Comparison of ENCODE assay signal across 23 cellular contexts in genomic region chr7:114008696-114009095, GRCh38.
"Had no signal": no experiment of that assay in that cellular context is flagged by ENCODE, and none has a peak within 500 bp of the region (broad histone marks: within the 10 kb centered on the region; RNA-seq: fewer than 3 reads in every experiment).

No MANE protein-coding gene starts in this region.

- H3K27me3 Mint-ChIP-seq: activated B cell treated with CpG ODN at 0.5 μM for 24 hours; activated naive CD8-positive, alpha-beta T cell treated with anti-CD3 and anti-CD28 coated beads for 36 hours had no signal

- H3K36me3 Mint-ChIP-seq: activated naive CD8-positive, alpha-beta T cell treated with anti-CD3 and anti-CD28 coated beads for 36 hours; naive thymus-derived CD4-positive, alpha-beta T cell; stimulated activated naive B cell treated with anti-CD40 and anti-IgM and Interleukin-4, amounts not matched to agents 10 μg/mL and 1 μg/mL and 100 μg/mL, for 72 hours had no signal

- H3K27me3 ChIP-seq: colonic mucosa, esophagus squamous epithelium, heart right ventricle, right lobe of liver, testis, uterus had no signal

- H3K4me3 Mint-ChIP-seq: activated B cell treated with CpG ODN at 0.5 μM for 24 hours; activated CD4-positive, alpha-beta T cell treated with anti-CD3 and anti-CD28 coated beads for 36 hours; activated naive CD8-positive, alpha-beta T cell treated with anti-CD3 and anti-CD28 coated beads for 36 hours; activated T-cell treated with anti-CD3 and anti-CD28 coated beads, Interleukin-2, amount 50 U/mL, for 4 hours; naive thymus-derived CD4-positive, alpha-beta T cell; neural crest cell; stimulated activated naive B cell treated with anti-CD40 and anti-IgM and Interleukin-4, amounts not matched to agents 10 μg/mL and 1 μg/mL and 100 μg/mL, for 72 hours had no signal

- H3K9me3 Mint-ChIP-seq: activated naive CD8-positive, alpha-beta T cell treated with anti-CD3 and anti-CD28 coated beads for 36 hours; activated T-cell treated with anti-CD3 and anti-CD28 coated beads, Interleukin-2, amount 50 U/mL, for 4 hours had no signal

- H3K4me3 ChIP-seq: colonic mucosa, esophagus squamous epithelium, heart right ventricle, lower lobe of right lung, right lobe of liver, testis, uterus had no signal

- H3K27ac Mint-ChIP-seq: activated B cell treated with CpG ODN at 0.5 μM for 24 hours; activated CD4-positive, alpha-beta T cell treated with anti-CD3 and anti-CD28 coated beads for 36 hours; activated naive CD8-positive, alpha-beta T cell treated with anti-CD3 and anti-CD28 coated beads for 36 hours; naive thymus-derived CD4-positive, alpha-beta T cell; stimulated activated naive B cell treated with anti-CD40 and anti-IgM and Interleukin-4, amounts not matched to agents 10 μg/mL and 1 μg/mL and 100 μg/mL, for 72 hours had no signal

- H3K36me3 ChIP-seq: colonic mucosa, esophagus squamous epithelium, heart right ventricle, lower lobe of right lung, right lobe of liver, uterus had no signal

- ATAC-seq: activated CD4-positive, alpha-beta T cell treated with anti-CD3 and anti-CD28 coated beads for 36 hours; activated T-cell treated with anti-CD3 and anti-CD28 coated beads, Interleukin-2, amount 50 U/mL, for 4 hours; heart right ventricle; lower lobe of right lung; naive thymus-derived CD4-positive, alpha-beta T cell; right lobe of liver; stimulated activated naive B cell treated with anti-CD40 and anti-IgM and Interleukin-4, amounts not matched to agents 10 μg/mL and 1 μg/mL and 100 μg/mL, for 72 hours had no signal

- H3K4me1 ChIP-seq: colonic mucosa, esophagus squamous epithelium, heart right ventricle, lower lobe of right lung, right lobe of liver, testis, uterus had no signal

- H3K27ac ChIP-seq: colonic mucosa, esophagus squamous epithelium, heart right ventricle, lower lobe of right lung, right lobe of liver, testis, uterus had no signal

- DNase-seq: activated B cell treated with CpG ODN at 0.5 μM for 24 hours; activated CD4-positive, alpha-beta T cell treated with anti-CD3 and anti-CD28 coated beads for 36 hours; activated CD4-positive, alpha-beta T cell treated with anti-CD3 and anti-CD28 coated beads, Interleukin-2, amount 50 U/mL, for 4 hours; activated CD8-positive, alpha-beta memory T cell treated with anti-CD3 and anti-CD28 coated beads for 24 hours; activated CD8-positive, alpha-beta memory T cell treated with anti-CD3 and anti-CD28 coated beads, Interleukin-2, amount 50 U/mL, for 4 hours; activated naive CD4-positive, alpha-beta T cell treated with Interleukin-2 at 50 U/mL for 16 hours; activated naive CD8-positive, alpha-beta T cell treated with anti-CD3 and anti-CD28 coated beads for 36 hours; activated T-cell treated with anti-CD3 and anti-CD28 coated beads, Interleukin-2, amount 50 U/mL, for 4 hours; colonic mucosa; esophagus squamous epithelium; heart right ventricle; lower lobe of right lung; naive thymus-derived CD4-positive, alpha-beta T cell; occipital lobe; right lobe of liver; small intestine; stimulated activated CD4-positive, alpha-beta T cell treated with anti-CD3 and anti-CD28 coated beads, Interleukin-2, amount 100 ng/mL, for 24 hours; stimulated activated naive B cell treated with anti-CD40 and anti-IgM and Interleukin-4, amounts not matched to agents 10 μg/mL and 1 μg/mL and 100 μg/mL, for 72 hours; T-helper 9 cell; testis; trophoblast cell; uterus had no signal

- H3K4me1 Mint-ChIP-seq: activated B cell treated with CpG ODN at 0.5 μM for 24 hours; activated CD4-positive, alpha-beta T cell treated with anti-CD3 and anti-CD28 coated beads for 36 hours; activated naive CD8-positive, alpha-beta T cell treated with anti-CD3 and anti-CD28 coated beads for 36 hours; naive thymus-derived CD4-positive, alpha-beta T cell; neural crest cell; stimulated activated naive B cell treated with anti-CD40 and anti-IgM and Interleukin-4, amounts not matched to agents 10 μg/mL and 1 μg/mL and 100 μg/mL, for 72 hours had no signal

- H3K9me3 ChIP-seq: colonic mucosa, esophagus squamous epithelium, lower lobe of right lung, right lobe of liver, testis, uterus had no signal
